12 cellular contexts compared by ENCODE assay signal in the genomic region with DNA sequence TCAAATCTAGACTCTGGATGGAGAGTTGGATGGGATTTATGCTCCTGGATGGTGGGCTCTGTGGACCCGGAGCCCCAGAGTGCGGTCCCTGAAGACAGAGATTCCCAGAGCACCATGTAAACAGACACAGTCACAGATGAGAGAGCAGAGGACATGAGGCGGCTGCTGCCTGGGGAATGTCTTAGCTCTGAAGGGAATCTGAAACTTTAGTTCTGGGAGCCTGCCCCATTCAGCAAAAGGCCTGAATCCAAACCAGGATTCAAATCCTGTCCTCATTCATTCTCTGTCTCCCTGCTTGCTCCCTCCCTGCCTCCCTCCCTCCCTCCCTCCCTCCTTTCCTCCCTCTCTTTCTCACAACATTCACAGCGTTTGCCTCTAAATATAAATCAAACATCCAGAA. TPM values are rescaled to one million over a fixed set of nuclear protein-coding genes. Genes with fewer than 3 reads are reported as not detected.
A peak's percentile ranks its signal among the peaks of the same experiment; 100 is the strongest.
DNase-seq lines count a peak whose midpoint lies in the region; ATAC-seq and TF ChIP-seq lines count a peak whose summit lies in the region.
"Had no signal": no experiment of that assay in that cellular context is flagged by ENCODE, and none has a peak within 500 bp of the region (broad histone marks: within the 10 kb centered on the region; RNA-seq: fewer than 3 reads in every experiment).

No MANE protein-coding gene starts in this region.

- no peak for TF ChIP-seq CTCF in HFFc6 (IDR thresholded peaks at IDR 0.05)
- no peak for TF ChIP-seq CTCF in colonic mucosa (IDR thresholded peaks at IDR 0.05)
- TF ChIP-seq CTCF in spleen (IDR thresholded peaks at IDR 0.05 in 8 of 11, conservative IDR thresholded peaks at IDR 0.05 in 3 of 11): no peak
- no peak for TF ChIP-seq CTCF in type B pancreatic cell (conservative IDR thresholded peaks at IDR 0.05)

- H3K4me1 ChIP-seq in colonic mucosa (no peaks in the 10 kb centered on the region), spleen (no peaks in the 10 kb centered on the region)

- H3K9me3 Mint-ChIP-seq in HFFc6: no peaks in the 10 kb centered on the region
- H3K9me3 Mint-ChIP-seq in type B pancreatic cell: peaks cover 6% of the 10 kb centered on the region

- no peaks in the 10 kb centered on the region for H3K36me3 ChIP-seq in colonic mucosa
- H3K36me3 ChIP-seq in spleen: no peaks in the 10 kb centered on the region

- H3K9me3 ChIP-seq in colonic mucosa (no peaks in the 10 kb centered on the region), spleen (no peaks in the 10 kb centered on the region)

- peak overlapping the region; percentile 4 for H3K4me3 Mint-ChIP-seq in HFFc6
- no peak overlapping the region for H3K4me3 Mint-ChIP-seq in type B pancreatic cell

- H3K36me3 Mint-ChIP-seq in HFFc6 (ENCODE audit: low read depth) (peaks cover 6% of the 10 kb centered on the region), type B pancreatic cell (no peaks in the 10 kb centered on the region)

- H3K9ac ChIP-seq in colonic mucosa (ENCODE audit: low read depth in 2 of 2, low read length in 2 of 2): no peak overlapping the region

- intact Hi-C loops in colonic mucosa (cut with DNase I): no loop called here
- intact Hi-C loops in spleen (cut with DNase I; ENCODE audit: low total_unique reads): no loop called here

- peaks cover 78% of the 10 kb centered on the region for H3K4me1 Mint-ChIP-seq in HFFc6 (ENCODE audit: low read depth)
- H3K4me1 Mint-ChIP-seq in type B pancreatic cell (ENCODE audit: unreplicated experiment): peaks cover 17% of the 10 kb centered on the region

- no peak overlapping the region for H3K4me3 ChIP-seq in colonic mucosa
- no peak overlapping the region for H3K4me3 ChIP-seq in spleen

- ATAC-seq in HG02642 (IDR thresholded peaks at IDR 0.05; ENCODE audit: poor library complexity, unreplicated experiment): no peak

- no peak for TF ChIP-seq POLR2A in spleen (IDR thresholded peaks at IDR 0.05)

- H3K27ac ChIP-seq in colonic mucosa (peak overlapping the region; percentile 50), spleen (peak overlapping the region in 7 of 8 donors; percentile 46 to 75 (median 67))
- H3K27ac ChIP-seq: C4-2B had no signal

- peaks cover 2% of the 10 kb centered on the region; the same call in 1 of the 2 replicates for H3K27me3 Mint-ChIP-seq in HFFc6 (ENCODE audit: insufficient read depth)
- no peaks in the 10 kb centered on the region for H3K27me3 Mint-ChIP-seq in type B pancreatic cell

- 64 to 88% (median 80%) methylated on average over 4 of the region's 4 CpGs for WGBS in spleen, 5 donors

- H3K27ac Mint-ChIP-seq in HFFc6 (peak overlapping the region; percentile 65), type B pancreatic cell (no peak overlapping the region)

- no peaks in the 10 kb centered on the region for H3K27me3 ChIP-seq in colonic mucosa
- H3K27me3 ChIP-seq in spleen (replicated peaks in 1 of 7): no peaks in the 10 kb centered on the region

- DNase-seq in HFFc6 (no peak), colonic mucosa (no peak), mucosa of gallbladder (ENCODE audit: low spot score) (peak; percentile 18), spleen (no peak), hepatic stellate cell (ENCODE audit: low spot score) (no peak), type B pancreatic cell (ENCODE audit: extremely low spot score, unreplicated experiment) (no peak), NCI-H1436 (lab: John Stamatoyannopoulos, UW) (no peak)
- DNase-seq: activated naive CD4-positive, alpha-beta T cell treated with anti-CD3 and anti-CD28 coated beads, Interleukin-2, amount 50 U/mL, for 16 hours; GF-D8; NCI-H446 treated with DMSO at 0.1 percent for 48 hours had no signal

RNA-seq across cellular contexts. Expression of gene CALD1, which starts 49.5 kb away (rescaled TPM):
- 1,000 to 10,000 TPM; 1,066 to 1,726 (median 1,102) TPM for total RNA-seq in HFFc6 (2021; fragmentation: NEBNext Ultra II Directional; extraction: Animal tissue kit (Norgen Biotek cat#: 25700))
- total RNA-seq in colonic mucosa (100 to 1,000 TPM in 1 of 2 donors, 10 to 100 TPM in 1; 27.4 to 193 TPM), mucosa of gallbladder (601 TPM), spleen (100 to 1,000 TPM; 146 to 333 (median 291) TPM), type B pancreatic cell (ENCODE audit: low replicate concordance) (169 and 218 TPM in 2 replicates)
- polyA plus RNA-seq in spleen: 10 to 100 TPM; 42.4 to 85.3 (median 48.3) TPM
